12 cellular contexts compared by ENCODE assay signal in the genomic region with DNA sequence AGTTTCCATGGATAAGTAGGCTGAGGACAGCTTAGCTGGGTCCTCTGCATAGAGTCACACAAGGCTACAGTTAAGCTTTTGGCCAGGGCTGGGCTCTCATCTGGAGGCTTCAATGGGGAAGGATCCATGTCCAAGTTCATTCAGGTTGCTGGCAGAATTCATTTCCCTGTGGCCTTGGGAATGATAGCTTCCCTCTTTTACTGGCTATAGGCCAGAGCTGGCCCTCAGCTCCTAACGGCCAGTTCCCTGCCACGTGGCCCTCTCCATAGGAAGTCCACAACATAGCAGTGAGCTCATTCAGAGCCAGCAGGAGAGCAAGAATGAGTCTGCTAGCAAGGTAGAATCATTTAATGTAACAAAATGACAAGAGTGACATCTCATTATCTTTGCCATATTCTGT. TPM values are rescaled to one million over a fixed set of nuclear protein-coding genes. Genes with fewer than 3 reads are reported as not detected.
DNase-seq lines count a peak whose midpoint lies in the region; ATAC-seq, FAIRE-seq and TF ChIP-seq lines count a peak whose summit lies in the region.
"Had no signal": no experiment of that assay in that cellular context is flagged by ENCODE, and none has a peak within 500 bp of the region (broad histone marks: within the 10 kb centered on the region; RNA-seq: fewer than 3 reads in every experiment).

No MANE protein-coding gene starts in this region.

- peak; percentile 68 for ATAC-seq in K562
- no peak for ATAC-seq in GM21515 (IDR thresholded peaks at IDR 0.05; ENCODE audit: unreplicated experiment)
- ATAC-seq in HG02938 (IDR thresholded peaks at IDR 0.05; ENCODE audit: unreplicated experiment) = no peak
- no peak for ATAC-seq in GM21390 (IDR thresholded peaks at IDR 0.05; ENCODE audit: unreplicated experiment)

- intact Hi-C loops in K562 (cut with micrococcal nuclease) = no loop called here

- POLR2A ChIA-PET in AG04450 (lab: Yijun Ruan, JAX) (no interaction called here), K562 (lab: Yijun Ruan, JAX) (interaction anchor here (0.6 to 2.2 kb wide), 8 partner anchors 12 to 146 kb away, joined by 3 to 12 read pairs (median 3); no protein-coding TSS in a partner anchor)

- 0% methylated on average over 2 of the region's 2 CpGs for WGBS in K562 (ENCODE audit: insufficient coverage, low coverage, missing lambda C conversion rate)

- H3K27me3 ChIP-seq in AG04450 (ENCODE audit: control insufficient read depth, insufficient read depth, low read length) = no peaks in the 10 kb centered on the region
- no peaks in the 10 kb centered on the region for H3K27me3 ChIP-seq in K562 (ENCODE audit: control insufficient read depth in 2 of 2, insufficient read depth in 2 of 2, low read length in 2 of 2)
- H3K27me3 ChIP-seq in right atrium auricular region = no peaks in the 10 kb centered on the region
- H3K27me3 ChIP-seq: vagina had no signal

- H3K9ac ChIP-seq in K562 (ENCODE audit: insufficient read depth in 1 of 2, low read depth in 2 of 2, low read length in 2 of 2) = peak overlapping the region in 1 of 2 experiments; percentile 53; a peak in 2 of 4 replicates

- CTCF ChIA-PET in AG04450 (lab: Charles Lee) (interaction anchor here (2.5 kb wide), 1 partner anchor 10 kb away, joined by 7 read pairs; no protein-coding TSS in a partner anchor), K562 (lab: Yijun Ruan, JAX; ENCODE audit: low intra/inter-chr PET ratio) (interaction anchor here (0.7 kb wide), 1 partner anchor 24 kb away, joined by 4 read pairs; no protein-coding TSS in a partner anchor)

- no TSS peak for BruUV-seq in K562 (replicated peaks; lab: Mats Ljungman, UMichigan)

- TF ChIP-seq POLR2A in K562 (conservative IDR thresholded peaks at IDR 0.05) = no peak

- H3K9me3 ChIP-seq in AG04450 (ENCODE audit: control insufficient read depth, insufficient read depth, low read length) (no peaks in the 10 kb centered on the region), K562 (replicated peaks; ENCODE audit: control insufficient read depth, insufficient read depth, low read depth, low read length) (no peaks in the 10 kb centered on the region), right atrium auricular region (no peaks in the 10 kb centered on the region)
- H3K9me3 ChIP-seq: vagina had no signal

- no peak overlapping the region for H3K4me3 ChIP-seq in AG04450 (ENCODE audit: low read depth, low read length)
- H3K4me3 ChIP-seq in K562 = no peak overlapping the region
- H3K4me3 ChIP-seq in right atrium auricular region = no peak overlapping the region
- H3K4me3 ChIP-seq: vagina had no signal

- H3K4me1 ChIP-seq in K562 (replicated peaks in 1 of 2; ENCODE audit: control insufficient read depth in 2 of 2, insufficient read depth in 2 of 2, low read length in 2 of 2) = peaks cover 10 to 27% of the 10 kb centered on the region in 2 experiments
- H3K4me1 ChIP-seq in right atrium auricular region = peaks cover 0 to 44% of the 10 kb centered on the region in 2 donors

- H3K36me3 ChIP-seq in K562 (ENCODE audit: control insufficient read depth, insufficient read depth, low read length) (peaks cover 29% of the 10 kb centered on the region; the same call in 2 of the 3 replicates), right atrium auricular region (no peaks in the 10 kb centered on the region)

- H2AFZ ChIP-seq in K562 (ENCODE audit: low read depth, low read length) = peak overlapping the region; percentile 56

- peaks cover 3% of the 10 kb centered on the region for H3K9me1 ChIP-seq in K562 (ENCODE audit: control insufficient read depth, insufficient read depth, low read length)

- TF ChIP-seq RAD21 in K562 (CRISPR knock-in tag; conservative IDR thresholded peaks at IDR 0.05 in 1 of 2, IDR thresholded peaks at IDR 0.05 in 1 of 2) = no peak

- H4K20me1 ChIP-seq in K562 (replicated peaks; ENCODE audit: control insufficient read depth, insufficient read depth, low read length) = no peaks in the 10 kb centered on the region

- H3K79me2 ChIP-seq in K562 (ENCODE audit: control insufficient read depth, insufficient read depth, low read length) = no peaks in the 10 kb centered on the region

- no peak for FAIRE-seq in K562 (lab: Jason Lieb, UNC)
- FAIRE-seq: GM19239 had no signal

- H3K27ac ChIP-seq in AG04450 (ENCODE audit: low read depth, low read length) = peak overlapping the region; percentile 4
- peak overlapping the region; percentile 55; the same call in 2 of the 3 replicates for H3K27ac ChIP-seq in K562 (ENCODE audit: extremely low read depth, low read depth, low read length)
- peak overlapping the region; percentile 67 to 76 for H3K27ac ChIP-seq in right atrium auricular region
- H3K27ac ChIP-seq: vagina had no signal

- no peak for TF ChIP-seq CTCF in AG04450 (IDR thresholded peaks at IDR 0.05; ENCODE audit: low read depth, low read length)
- no peak for TF ChIP-seq CTCF in K562 (IDR thresholded peaks at IDR 0.05 in 2 of 3, conservative IDR thresholded peaks at IDR 0.05 in 1 of 3; ENCODE audit: insufficient read depth in 2 of 3, low read depth in 1 of 3, low read length in 3 of 3)
- TF ChIP-seq CTCF in right atrium auricular region (IDR thresholded peaks at IDR 0.05) = no peak
- no peak for TF ChIP-seq CTCF in GM13976 (IDR thresholded peaks at IDR 0.05; ENCODE audit: borderline replicate concordance, control extremely low read depth, extremely low read depth, insufficient read depth, missing control alignments)

- TF ChIP-seq EP300 in K562 (IDR thresholded peaks at IDR 0.05; ENCODE audit: low read length) = 0 out of 2 replicates have a peak, but pooled peaks have one; percentile 18

- no peak overlapping the region for H3K4me2 ChIP-seq in K562 (ENCODE audit: insufficient read depth, low read length)

- DNase-seq in AG04450 (ENCODE audit: low read depth, low spot score) (no peak), NCI-H146 (lab: John Stamatoyannopoulos, UW) (peak; percentile 78), K562 (ENCODE audit: extremely low read depth in 1 of 4, low spot score in 3 of 4) (peak in 1 of 4 experiments; percentile 42), right atrium auricular region (ENCODE audit: low spot score) (no peak), GM13976 (ENCODE audit: low spot score) (no peak)
- DNase-seq: RPMI8226 had no signal

- in situ Hi-C loops in K562 (cut with MboI) = no loop called here
- in situ Hi-C loops in GM13976 (cut with MboI; ENCODE audit: low sequenced_read_pairs, unreplicated experiment) = no loop called here

TF ChIP-seq in K562, 482 proteins besides CTCF, POLR2A, EP300 and RAD21 (continues in another document):
- 0 out of 2 replicates have a peak, but pooled peaks have one; percentile 8 for TF ChIP-seq ZBTB12 (CRISPR knock-in tag; IDR thresholded peaks at IDR 0.05)
- no peak for TF ChIP-seq RB1 (IDR thresholded peaks at IDR 0.05; ENCODE audit: low read depth)
- TF ChIP-seq ATF7 (IDR thresholded peaks at IDR 0.05) = peak; percentile 40; the same call in 1 of the 2 replicates
- TF ChIP-seq TEAD2 (tag; IDR thresholded peaks at IDR 0.05) = 0 out of 2 replicates have a peak, but pooled peaks have one; percentile 4
- TF ChIP-seq SMAD4 (CRISPR knock-in tag; conservative IDR thresholded peaks at IDR 0.05) = peak; percentile 56
- TF ChIP-seq ZNF263 (CRISPR knock-in tag; IDR thresholded peaks at IDR 0.05; ENCODE audit: borderline replicate concordance) = no peak
- TF ChIP-seq ZNF639 (CRISPR knock-in tag; conservative IDR thresholded peaks at IDR 0.05 in 1 of 2, IDR thresholded peaks at IDR 0.05 in 1 of 2) = 0 out of 4 replicates have a peak, but pooled peaks of 1 of the 2 experiments have one; percentile 32
- TF ChIP-seq EP400 (IDR thresholded peaks at IDR 0.05) = peak; percentile 52; the same call in 1 of the 2 replicates
- 0 out of 2 replicates have a peak, but pooled peaks have one; percentile 62 for TF ChIP-seq ZNF583 (CRISPR knock-in tag; IDR thresholded peaks at IDR 0.05)

RNA-seq across cellular contexts. Expression of gene PODN, which starts 15.1 kb away (rescaled TPM):
- polyA plus RNA-seq in AG04450 (2011; rRNA removed) (11.8 and 17.6 TPM in 2 replicates), K562 (2011; rRNA removed) (not detected in 2 replicates), K562 (2014; fragmentation: Illumina TruSeq; extraction: Trizol) (not detected in 2 replicates), K562 (2014; fragmentation: Nextera tagmentation; extraction: Ambion mirVana) (not detected), K562 (2014; rRNA removed) (not detected in 2 replicates)
- polyA minus RNA-seq in AG04450 (2011; rRNA and poly(A)+ RNA removed) = 6.9 TPM in 2 replicates
- total RNA-seq in K562 (2011; cell fraction: chromatin; rRNA removed; ENCODE audit: low replicate concordance) = not detected in 2 replicates
- not detected in 2 replicates for total RNA-seq in K562 (2011; cell fraction: nucleolus; rRNA removed)
- total RNA-seq in K562 (2011; cell fraction: nucleoplasm; rRNA removed) = not detected in 2 replicates
- total RNA-seq in K562 (2014; rRNA removed) (not detected in 2 replicates), K562 (2014; rRNA removed; fragmentation: Illumina TruSeq; extraction: Trizol) (not detected in 2 replicates), K562 (2015; rRNA removed; fragmentation: Illumina TruSeq; extraction: Trizol) (not detected in 2 replicates), K562 (2021) (0.09 TPM in 1 of 2 replicates, not detected in the other), right atrium auricular region (10 to 100 TPM; 44.1 to 47.2 TPM)
- not detected in 2 replicates for polyA plus RNA-seq in K562 (2011; cell fraction: cytosol; rRNA removed)
- not detected in 2 replicates for polyA plus RNA-seq in K562 (2011; cell fraction: nucleus; rRNA removed)
- polyA plus RNA-seq in K562 (2012) = not detected in 2 replicates
- polyA minus RNA-seq in K562 (2011; rRNA and poly(A)+ RNA removed) = not detected in 2 replicates
- polyA minus RNA-seq in K562 (2011; cell fraction: cytosol; rRNA and poly(A)+ RNA removed) = not detected in 2 replicates
- not detected in 2 replicates for polyA minus RNA-seq in K562 (2011; cell fraction: nucleus; rRNA and poly(A)+ RNA removed)
- total RNA-seq: activated T-helper 1 cell treated with anti-CD3 and anti-CD28 coated beads, Interleukin-12 subunit alpha, Interleukin-12 subunit beta, Interleukin-2, Interleukin-4 antibody, amounts not matched to agents 30 ng/mL and 10 ng/mL and 1 ng/mL, durations not matched to agents 14 hours and 24 hours and 36 hours had no signal

Comparison
In these comparisons a context has a peak if more than half of its experiments do, and no peak if none do; other contexts are left out.
1. H3K27ac ChIP-seq: peak in every context shown above with its lines; median percentile 72 in right atrium auricular region; 55 in K562; 4 in AG04450.
2. RNA of gene PODN, which starts 15.1 kb away (total RNA-seq): 44.1 to 47.2 TPM in right atrium auricular region; 0.09 TPM in K562; every median in the first group is over 10 times any median in the second.